Comparison of ENCODE assay signal across 1 cellular context in the genomic region with DNA sequence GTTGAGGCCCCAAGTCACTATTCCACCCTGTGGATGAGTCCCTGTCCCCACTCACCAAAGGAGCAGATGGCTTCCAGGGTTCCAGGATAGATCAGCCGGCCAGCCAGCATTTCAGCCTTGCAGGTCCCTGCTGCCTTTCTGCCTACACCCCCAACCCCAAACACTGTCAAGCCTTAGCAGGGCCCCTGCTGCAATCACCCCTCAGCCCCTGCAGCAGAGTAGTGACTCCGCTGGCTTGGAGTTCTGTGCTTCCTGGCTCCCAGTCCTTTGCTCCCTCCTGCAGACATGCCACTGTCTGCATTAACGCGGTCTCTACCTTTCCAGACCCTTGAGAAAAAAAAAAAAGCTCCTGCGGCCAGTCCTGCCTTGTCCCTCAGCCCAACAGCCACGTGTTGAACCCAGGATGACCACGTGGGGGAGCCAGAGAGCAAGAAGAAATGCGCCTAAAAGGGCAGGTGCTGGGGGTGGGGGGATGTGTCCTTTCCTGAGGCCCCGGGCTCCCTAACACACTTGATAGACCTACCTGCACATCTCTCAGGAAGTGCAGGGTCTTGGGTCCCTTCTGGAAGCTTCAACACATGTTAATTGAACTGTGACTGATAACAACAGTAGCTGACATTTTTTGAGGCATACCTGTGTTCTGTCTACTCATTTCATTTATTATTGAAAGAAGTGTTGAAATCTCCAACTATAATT.
TF ChIP-seq lines count a peak whose summit lies in the region.

No MANE protein-coding gene starts in this region.

TF ChIP-seq in K562, 482 proteins besides CTCF, POLR2A, EP300 and RAD21 (continued from another document and continues in another):
- TF ChIP-seq, protein P1, sequence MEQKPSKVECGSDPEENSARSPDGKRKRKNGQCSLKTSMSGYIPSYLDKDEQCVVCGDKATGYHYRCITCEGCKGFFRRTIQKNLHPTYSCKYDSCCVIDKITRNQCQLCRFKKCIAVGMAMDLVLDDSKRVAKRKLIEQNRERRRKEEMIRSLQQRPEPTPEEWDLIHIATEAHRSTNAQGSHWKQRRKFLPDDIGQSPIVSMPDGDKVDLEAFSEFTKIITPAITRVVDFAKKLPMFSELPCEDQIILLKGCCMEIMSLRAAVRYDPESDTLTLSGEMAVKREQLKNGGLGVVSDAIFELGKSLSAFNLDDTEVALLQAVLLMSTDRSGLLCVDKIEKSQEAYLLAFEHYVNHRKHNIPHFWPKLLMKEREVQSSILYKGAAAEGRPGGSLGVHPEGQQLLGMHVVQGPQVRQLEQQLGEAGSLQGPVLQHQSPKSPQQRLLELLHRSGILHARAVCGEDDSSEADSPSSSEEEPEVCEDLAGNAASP (IDR thresholded peaks at IDR 0.05) = no peak
- TF ChIP-seq FOXJ3 (CRISPR knock-in tag; IDR thresholded peaks at IDR 0.05) = no peak
- TF ChIP-seq SMARCE1 (IDR thresholded peaks at IDR 0.05) = 0 out of 2 replicates have a peak, but pooled peaks have one; percentile 19
- no peak for TF ChIP-seq NFATC3 (IDR thresholded peaks at IDR 0.05)
- no peak for TF ChIP-seq POLR2G (IDR thresholded peaks at IDR 0.05; ENCODE audit: low read depth, low read length)
- TF ChIP-seq, protein P2, sequence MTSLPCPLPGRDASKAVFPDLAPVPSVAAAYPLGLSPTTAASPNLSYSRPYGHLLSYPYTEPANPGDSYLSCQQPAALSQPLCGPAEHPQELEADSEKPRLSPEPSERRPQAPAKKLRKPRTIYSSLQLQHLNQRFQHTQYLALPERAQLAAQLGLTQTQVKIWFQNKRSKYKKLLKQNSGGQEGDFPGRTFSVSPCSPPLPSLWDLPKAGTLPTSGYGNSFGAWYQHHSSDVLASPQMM (CRISPR knock-in tag; IDR thresholded peaks at IDR 0.05) = no peak
- no peak for TF ChIP-seq TAF15 (IDR thresholded peaks at IDR 0.05; ENCODE audit: low read depth, low read length)
- TF ChIP-seq PURB (CRISPR knock-in tag; IDR thresholded peaks at IDR 0.05; ENCODE audit: low read depth) = no peak
- no peak for TF ChIP-seq NFYB (IDR thresholded peaks at IDR 0.05; ENCODE audit: extremely low read depth, insufficient read length)
- no peak for TF ChIP-seq HNRNPK (IDR thresholded peaks at IDR 0.05; ENCODE audit: low read depth, low read length, poor library complexity, severe bottlenecking)
- TF ChIP-seq CBX3 (IDR thresholded peaks at IDR 0.05; ENCODE audit: borderline replicate concordance in 1 of 2, low read length in 2 of 2) = no peak
- TF ChIP-seq ARID1B (IDR thresholded peaks at IDR 0.05) = no peak
- TF ChIP-seq, protein P3, sequence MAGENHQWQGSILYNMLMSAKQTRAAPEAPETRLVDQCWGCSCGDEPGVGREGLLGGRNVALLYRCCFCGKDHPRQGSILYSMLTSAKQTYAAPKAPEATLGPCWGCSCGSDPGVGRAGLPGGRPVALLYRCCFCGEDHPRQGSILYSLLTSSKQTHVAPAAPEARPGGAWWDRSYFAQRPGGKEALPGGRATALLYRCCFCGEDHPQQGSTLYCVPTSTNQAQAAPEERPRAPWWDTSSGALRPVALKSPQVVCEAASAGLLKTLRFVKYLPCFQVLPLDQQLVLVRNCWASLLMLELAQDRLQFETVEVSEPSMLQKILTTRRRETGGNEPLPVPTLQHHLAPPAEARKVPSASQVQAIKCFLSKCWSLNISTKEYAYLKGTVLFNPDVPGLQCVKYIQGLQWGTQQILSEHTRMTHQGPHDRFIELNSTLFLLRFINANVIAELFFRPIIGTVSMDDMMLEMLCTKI (IDR thresholded peaks at IDR 0.05; ENCODE audit: partially characterized antibody) = no peak
- TF ChIP-seq, protein P4, sequence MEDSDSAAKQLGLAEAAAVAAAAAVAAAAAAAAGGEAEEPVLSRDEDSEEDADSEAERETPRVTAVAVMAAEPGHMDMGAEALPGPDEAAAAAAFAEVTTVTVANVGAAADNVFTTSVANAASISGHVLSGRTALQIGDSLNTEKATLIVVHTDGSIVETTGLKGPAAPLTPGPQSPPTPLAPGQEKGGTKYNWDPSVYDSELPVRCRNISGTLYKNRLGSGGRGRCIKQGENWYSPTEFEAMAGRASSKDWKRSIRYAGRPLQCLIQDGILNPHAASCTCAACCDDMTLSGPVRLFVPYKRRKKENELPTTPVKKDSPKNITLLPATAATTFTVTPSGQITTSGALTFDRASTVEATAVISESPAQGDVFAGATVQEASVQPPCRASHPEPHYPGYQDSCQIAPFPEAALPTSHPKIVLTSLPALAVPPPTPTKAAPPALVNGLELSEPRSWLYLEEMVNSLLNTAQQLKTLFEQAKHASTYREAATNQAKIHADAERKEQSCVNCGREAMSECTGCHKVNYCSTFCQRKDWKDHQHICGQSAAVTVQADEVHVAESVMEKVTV (CRISPR knock-in tag; IDR thresholded peaks at IDR 0.05) = peak; percentile 84
- no peak for TF ChIP-seq ZNF121 (CRISPR knock-in tag; conservative IDR thresholded peaks at IDR 0.05)
- TF ChIP-seq ZNF551 (CRISPR knock-in tag; IDR thresholded peaks at IDR 0.05) = no peak
- TF ChIP-seq HMG20B (CRISPR knock-in tag; IDR thresholded peaks at IDR 0.05) = no peak
- 0 out of 2 replicates have a peak, but pooled peaks have one; percentile 41 for TF ChIP-seq ZNF75A (CRISPR knock-in tag; IDR thresholded peaks at IDR 0.05)
- TF ChIP-seq LEF1 (IDR thresholded peaks at IDR 0.05) = no peak
- TF ChIP-seq PHB (CRISPR knock-in tag; IDR thresholded peaks at IDR 0.05) = no peak
- TF ChIP-seq TAF1 (IDR thresholded peaks at IDR 0.05; ENCODE audit: control insufficient read depth, extremely low read depth, insufficient read depth, low read length, severe bottlenecking) = no peak
- TF ChIP-seq TGIF2 (CRISPR knock-in tag; IDR thresholded peaks at IDR 0.05) = no peak
- no peak for TF ChIP-seq KLF1 (tag; IDR thresholded peaks at IDR 0.05)
- TF ChIP-seq RBM39 (optimal IDR thresholded peaks at IDR 0.05; ENCODE audit: low read depth, low read length) = no peak
- no peak for TF ChIP-seq MCM5 (IDR thresholded peaks at IDR 0.05; ENCODE audit: low read depth)
- TF ChIP-seq HDAC6 (IDR thresholded peaks at IDR 0.05; ENCODE audit: low read depth, low read length) = no peak
- TF ChIP-seq, protein P5, sequence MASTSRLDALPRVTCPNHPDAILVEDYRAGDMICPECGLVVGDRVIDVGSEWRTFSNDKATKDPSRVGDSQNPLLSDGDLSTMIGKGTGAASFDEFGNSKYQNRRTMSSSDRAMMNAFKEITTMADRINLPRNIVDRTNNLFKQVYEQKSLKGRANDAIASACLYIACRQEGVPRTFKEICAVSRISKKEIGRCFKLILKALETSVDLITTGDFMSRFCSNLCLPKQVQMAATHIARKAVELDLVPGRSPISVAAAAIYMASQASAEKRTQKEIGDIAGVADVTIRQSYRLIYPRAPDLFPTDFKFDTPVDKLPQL (IDR thresholded peaks at IDR 0.05; ENCODE audit: extremely low read depth, insufficient read length) = no peak
- TF ChIP-seq, protein P6, sequence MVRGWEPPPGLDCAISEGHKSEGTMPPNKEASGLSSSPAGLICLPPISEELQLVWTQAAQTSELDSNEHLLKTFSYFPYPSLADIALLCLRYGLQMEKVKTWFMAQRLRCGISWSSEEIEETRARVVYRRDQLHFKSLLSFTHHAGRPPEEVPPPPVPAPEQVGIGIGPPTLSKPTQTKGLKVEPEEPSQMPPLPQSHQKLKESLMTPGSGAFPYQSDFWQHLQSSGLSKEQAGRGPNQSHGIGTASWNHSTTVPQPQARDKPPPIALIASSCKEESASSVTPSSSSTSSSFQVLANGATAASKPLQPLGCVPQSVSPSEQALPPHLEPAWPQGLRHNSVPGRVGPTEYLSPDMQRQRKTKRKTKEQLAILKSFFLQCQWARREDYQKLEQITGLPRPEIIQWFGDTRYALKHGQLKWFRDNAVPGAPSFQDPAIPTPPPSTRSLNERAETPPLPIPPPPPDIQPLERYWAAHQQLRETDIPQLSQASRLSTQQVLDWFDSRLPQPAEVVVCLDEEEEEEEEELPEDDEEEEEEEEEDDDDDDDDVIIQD (CRISPR knock-in tag; IDR thresholded peaks at IDR 0.05) = no peak
- TF ChIP-seq, protein P7, sequence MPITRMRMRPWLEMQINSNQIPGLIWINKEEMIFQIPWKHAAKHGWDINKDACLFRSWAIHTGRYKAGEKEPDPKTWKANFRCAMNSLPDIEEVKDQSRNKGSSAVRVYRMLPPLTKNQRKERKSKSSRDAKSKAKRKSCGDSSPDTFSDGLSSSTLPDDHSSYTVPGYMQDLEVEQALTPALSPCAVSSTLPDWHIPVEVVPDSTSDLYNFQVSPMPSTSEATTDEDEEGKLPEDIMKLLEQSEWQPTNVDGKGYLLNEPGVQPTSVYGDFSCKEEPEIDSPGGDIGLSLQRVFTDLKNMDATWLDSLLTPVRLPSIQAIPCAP (CRISPR knock-in tag; IDR thresholded peaks at IDR 0.05; ENCODE audit: borderline replicate concordance) = no peak
- TF ChIP-seq, protein P8, sequence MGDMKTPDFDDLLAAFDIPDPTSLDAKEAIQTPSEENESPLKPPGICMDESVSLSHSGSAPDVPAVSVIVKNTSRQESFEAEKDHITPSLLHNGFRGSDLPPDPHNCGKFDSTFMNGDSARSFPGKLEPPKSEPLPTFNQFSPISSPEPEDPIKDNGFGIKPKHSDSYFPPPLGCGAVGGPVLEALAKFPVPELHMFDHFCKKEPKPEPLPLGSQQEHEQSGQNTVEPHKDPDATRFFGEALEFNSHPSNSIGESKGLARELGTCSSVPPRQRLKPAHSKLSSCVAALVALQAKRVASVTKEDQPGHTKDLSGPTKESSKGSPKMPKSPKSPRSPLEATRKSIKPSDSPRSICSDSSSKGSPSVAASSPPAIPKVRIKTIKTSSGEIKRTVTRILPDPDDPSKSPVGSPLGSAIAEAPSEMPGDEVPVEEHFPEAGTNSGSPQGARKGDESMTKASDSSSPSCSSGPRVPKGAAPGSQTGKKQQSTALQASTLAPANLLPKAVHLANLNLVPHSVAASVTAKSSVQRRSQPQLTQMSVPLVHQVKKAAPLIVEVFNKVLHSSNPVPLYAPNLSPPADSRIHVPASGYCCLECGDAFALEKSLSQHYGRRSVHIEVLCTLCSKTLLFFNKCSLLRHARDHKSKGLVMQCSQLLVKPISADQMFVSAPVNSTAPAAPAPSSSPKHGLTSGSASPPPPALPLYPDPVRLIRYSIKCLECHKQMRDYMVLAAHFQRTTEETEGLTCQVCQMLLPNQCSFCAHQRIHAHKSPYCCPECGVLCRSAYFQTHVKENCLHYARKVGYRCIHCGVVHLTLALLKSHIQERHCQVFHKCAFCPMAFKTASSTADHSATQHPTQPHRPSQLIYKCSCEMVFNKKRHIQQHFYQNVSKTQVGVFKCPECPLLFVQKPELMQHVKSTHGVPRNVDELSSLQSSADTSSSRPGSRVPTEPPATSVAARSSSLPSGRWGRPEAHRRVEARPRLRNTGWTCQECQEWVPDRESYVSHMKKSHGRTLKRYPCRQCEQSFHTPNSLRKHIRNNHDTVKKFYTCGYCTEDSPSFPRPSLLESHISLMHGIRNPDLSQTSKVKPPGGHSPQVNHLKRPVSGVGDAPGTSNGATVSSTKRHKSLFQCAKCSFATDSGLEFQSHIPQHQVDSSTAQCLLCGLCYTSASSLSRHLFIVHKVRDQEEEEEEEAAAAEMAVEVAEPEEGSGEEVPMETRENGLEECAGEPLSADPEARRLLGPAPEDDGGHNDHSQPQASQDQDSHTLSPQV (IDR thresholded peaks at IDR 0.05) = no peak
- no peak for TF ChIP-seq GTF2F1 (IDR thresholded peaks at IDR 0.05; ENCODE audit: low read depth, low read length)
- TF ChIP-seq KDM2B (CRISPR knock-in tag; IDR thresholded peaks at IDR 0.05) = no peak
- TF ChIP-seq ZNF830 (CRISPR knock-in tag; IDR thresholded peaks at IDR 0.05) = no peak
- TF ChIP-seq, protein P9, sequence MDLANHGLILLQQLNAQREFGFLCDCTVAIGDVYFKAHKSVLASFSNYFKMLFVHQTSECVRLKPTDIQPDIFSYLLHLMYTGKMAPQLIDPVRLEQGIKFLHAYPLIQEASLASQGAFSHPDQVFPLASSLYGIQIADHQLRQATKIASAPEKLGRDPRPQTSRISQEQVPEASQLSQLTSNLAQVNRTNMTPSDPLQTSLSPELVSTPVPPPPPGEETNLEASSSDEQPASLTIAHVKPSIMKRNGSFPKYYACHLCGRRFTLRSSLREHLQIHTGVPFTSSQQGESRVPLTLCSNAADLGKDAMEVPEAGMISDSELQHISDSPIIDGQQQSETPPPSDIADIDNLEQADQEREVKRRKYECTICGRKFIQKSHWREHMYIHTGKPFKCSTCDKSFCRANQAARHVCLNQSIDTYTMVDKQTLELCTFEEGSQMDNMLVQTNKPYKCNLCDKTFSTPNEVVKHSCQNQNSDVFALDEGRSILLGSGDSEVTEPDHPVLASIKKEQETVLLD (IDR thresholded peaks at IDR 0.05) = no peak
- 0 out of 2 replicates have a peak, but pooled peaks have one; percentile 40 for TF ChIP-seq ELF4 (CRISPR knock-in tag; IDR thresholded peaks at IDR 0.05)
- TF ChIP-seq, protein P10, sequence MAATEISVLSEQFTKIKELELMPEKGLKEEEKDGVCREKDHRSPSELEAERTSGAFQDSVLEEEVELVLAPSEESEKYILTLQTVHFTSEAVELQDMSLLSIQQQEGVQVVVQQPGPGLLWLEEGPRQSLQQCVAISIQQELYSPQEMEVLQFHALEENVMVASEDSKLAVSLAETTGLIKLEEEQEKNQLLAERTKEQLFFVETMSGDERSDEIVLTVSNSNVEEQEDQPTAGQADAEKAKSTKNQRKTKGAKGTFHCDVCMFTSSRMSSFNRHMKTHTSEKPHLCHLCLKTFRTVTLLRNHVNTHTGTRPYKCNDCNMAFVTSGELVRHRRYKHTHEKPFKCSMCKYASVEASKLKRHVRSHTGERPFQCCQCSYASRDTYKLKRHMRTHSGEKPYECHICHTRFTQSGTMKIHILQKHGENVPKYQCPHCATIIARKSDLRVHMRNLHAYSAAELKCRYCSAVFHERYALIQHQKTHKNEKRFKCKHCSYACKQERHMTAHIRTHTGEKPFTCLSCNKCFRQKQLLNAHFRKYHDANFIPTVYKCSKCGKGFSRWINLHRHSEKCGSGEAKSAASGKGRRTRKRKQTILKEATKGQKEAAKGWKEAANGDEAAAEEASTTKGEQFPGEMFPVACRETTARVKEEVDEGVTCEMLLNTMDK (IDR thresholded peaks at IDR 0.05; ENCODE audit: borderline replicate concordance, insufficient read depth, low read depth, low read length, poor library complexity, severe bottlenecking) = no peak
- TF ChIP-seq, protein P11, sequence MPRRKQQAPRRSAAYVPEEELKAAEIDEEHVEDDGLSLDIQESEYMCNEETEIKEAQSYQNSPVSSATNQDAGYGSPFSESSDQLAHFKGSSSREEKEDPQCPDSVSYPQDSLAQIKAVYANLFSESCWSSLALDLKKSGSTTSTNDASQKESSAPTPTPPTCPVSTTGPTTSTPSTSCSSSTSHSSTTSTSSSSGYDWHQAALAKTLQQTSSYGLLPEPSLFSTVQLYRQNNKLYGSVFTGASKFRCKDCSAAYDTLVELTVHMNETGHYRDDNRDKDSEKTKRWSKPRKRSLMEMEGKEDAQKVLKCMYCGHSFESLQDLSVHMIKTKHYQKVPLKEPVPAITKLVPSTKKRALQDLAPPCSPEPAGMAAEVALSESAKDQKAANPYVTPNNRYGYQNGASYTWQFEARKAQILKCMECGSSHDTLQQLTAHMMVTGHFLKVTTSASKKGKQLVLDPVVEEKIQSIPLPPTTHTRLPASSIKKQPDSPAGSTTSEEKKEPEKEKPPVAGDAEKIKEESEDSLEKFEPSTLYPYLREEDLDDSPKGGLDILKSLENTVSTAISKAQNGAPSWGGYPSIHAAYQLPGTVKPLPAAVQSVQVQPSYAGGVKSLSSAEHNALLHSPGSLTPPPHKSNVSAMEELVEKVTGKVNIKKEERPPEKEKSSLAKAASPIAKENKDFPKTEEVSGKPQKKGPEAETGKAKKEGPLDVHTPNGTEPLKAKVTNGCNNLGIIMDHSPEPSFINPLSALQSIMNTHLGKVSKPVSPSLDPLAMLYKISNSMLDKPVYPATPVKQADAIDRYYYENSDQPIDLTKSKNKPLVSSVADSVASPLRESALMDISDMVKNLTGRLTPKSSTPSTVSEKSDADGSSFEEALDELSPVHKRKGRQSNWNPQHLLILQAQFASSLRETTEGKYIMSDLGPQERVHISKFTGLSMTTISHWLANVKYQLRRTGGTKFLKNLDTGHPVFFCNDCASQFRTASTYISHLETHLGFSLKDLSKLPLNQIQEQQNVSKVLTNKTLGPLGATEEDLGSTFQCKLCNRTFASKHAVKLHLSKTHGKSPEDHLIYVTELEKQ (CRISPR knock-in tag; IDR thresholded peaks at IDR 0.05) = no peak
